ENCODE assay signal across 7 cellular contexts in the genomic region with DNA sequence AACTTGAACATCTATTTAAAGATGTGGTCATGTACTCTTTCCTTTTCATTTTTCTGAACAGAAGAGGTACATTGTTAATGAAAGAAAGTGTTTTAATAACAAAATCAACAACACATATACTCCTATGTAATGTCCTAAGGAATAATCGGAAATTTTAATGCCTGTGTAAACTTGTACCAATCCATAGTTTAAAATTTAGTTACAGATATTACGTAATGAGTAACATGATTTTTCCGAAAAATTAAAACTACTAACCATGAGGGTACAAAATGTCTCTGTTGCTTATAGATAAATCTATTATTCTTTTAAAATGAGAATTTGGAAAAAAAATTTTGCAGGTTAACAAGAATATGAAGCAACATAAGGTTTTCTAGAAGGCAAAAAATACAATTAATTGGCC.
"Had no signal": no experiment of that assay in that cellular context is flagged by ENCODE, and none has a peak within 500 bp of the region (broad histone marks: within the 10 kb centered on the region; RNA-seq: fewer than 3 reads in every experiment).

No MANE protein-coding gene starts in this region.

- H3K4me3 Mint-ChIP-seq: GM23338, H9 had no signal

- DNase-seq: H9, KG1 had no signal

- H3K4me1 Mint-ChIP-seq: GM23338 had no signal

- H3K27ac Mint-ChIP-seq: GM23338, H9, IgD-negative memory B cell had no signal

- H2AFZ ChIP-seq: GM23338 had no signal

- H3K36me3 Mint-ChIP-seq: IgD-negative memory B cell had no signal

- ATAC-seq: GM23338 had no signal

- H3K4me2 ChIP-seq: GM23338 had no signal

- H3K27ac ChIP-seq: HL-60 had no signal

- H3K9me3 Mint-ChIP-seq: GM23338, IgD-negative memory B cell had no signal

- H3K4me3 ChIP-seq: GM23338 had no signal

- FAIRE-seq: H1, H54 had no signal

- H3K27me3 Mint-ChIP-seq: IgD-negative memory B cell had no signal
